Comparison of ENCODE assay signal across 10 cellular contexts in the genomic region with DNA sequence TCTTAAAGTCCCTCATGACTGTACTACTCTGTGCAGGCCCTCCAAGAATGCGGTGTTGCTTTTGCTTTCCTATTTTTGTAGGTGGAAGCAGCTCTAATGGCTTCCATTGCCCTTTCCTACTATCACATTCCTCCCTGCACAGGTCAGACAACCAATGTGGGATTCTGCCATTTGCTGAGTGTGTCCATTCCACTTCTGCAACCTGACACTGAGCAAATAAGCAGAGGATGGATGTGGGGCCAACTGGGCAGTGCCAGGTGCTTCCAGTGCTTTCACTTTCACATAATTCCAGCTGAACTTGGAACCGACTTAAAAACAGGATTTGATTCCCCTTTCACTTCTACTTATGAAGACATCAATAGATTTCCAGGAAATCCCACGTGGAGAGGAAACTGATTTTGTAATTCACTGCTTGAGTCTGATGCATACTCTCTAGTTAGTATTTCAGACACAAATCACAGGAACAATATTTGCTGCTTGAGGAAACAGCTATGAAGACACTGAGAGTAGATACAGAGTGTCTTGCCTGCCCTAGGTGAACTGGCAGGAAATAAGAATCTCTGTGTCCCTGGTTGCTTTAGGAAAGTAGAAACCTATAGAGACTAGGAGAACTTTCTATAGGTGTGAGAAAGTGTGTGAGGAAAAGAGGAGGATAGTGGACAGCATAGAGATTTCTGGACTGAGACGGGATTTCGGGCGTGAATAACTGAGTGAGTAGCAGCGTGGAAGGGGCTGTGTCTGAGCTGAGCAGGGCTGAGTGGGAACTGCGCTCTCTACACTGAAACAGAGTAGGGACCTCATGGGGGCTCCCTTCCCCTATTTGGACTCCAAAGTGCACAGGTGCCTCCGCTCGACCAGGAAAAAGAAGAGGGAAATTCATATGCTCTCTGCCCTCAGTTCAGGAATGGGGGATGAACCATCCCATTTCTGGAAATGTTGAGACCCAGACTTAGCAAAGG. TPM values are rescaled to one million over a fixed set of nuclear protein-coding genes. Genes with fewer than 3 reads are reported as not detected.
A peak's percentile ranks its signal among the peaks of the same experiment; 100 is the strongest.
DNase-seq lines count a peak whose midpoint lies in the region; ATAC-seq and TF ChIP-seq lines count a peak whose summit lies in the region.
"Had no signal": no experiment of that assay in that cellular context is flagged by ENCODE, and none has a peak within 500 bp of the region (broad histone marks: within the 10 kb centered on the region; RNA-seq: fewer than 3 reads in every experiment).

No MANE protein-coding gene starts in this region.

- peaks cover 3% of the 10 kb centered on the region for H3K36me3 Mint-ChIP-seq in activated naive CD4-positive, alpha-beta T cell treated with anti-CD3 and anti-CD28 coated beads, Interleukin-2, amount 10 ng/mL, durations not matched to agents 7 days and 5 days
- H3K36me3 Mint-ChIP-seq in effector memory CD8-positive, alpha-beta T cell (ENCODE audit: insufficient read depth), result no peaks in the 10 kb centered on the region
- H3K36me3 Mint-ChIP-seq in stimulated activated effector memory CD8-positive, alpha-beta T cell treated with anti-CD3 and anti-CD28 coated beads, Interleukin-12 subunit alpha, Interleukin-12 subunit beta, amount 100 ng/mL, for 72 hours, result peaks cover 12% of the 10 kb centered on the region

- H3K27me3 ChIP-seq in foreskin keratinocyte, result peaks cover 5% of the 10 kb centered on the region

- no peak for DNase-seq in activated naive CD4-positive, alpha-beta T cell treated with anti-CD3 and anti-CD28 coated beads, Interleukin-2, amount 10 ng/mL, durations not matched to agents 7 days and 5 days
- no peak for DNase-seq in activated naive CD4-positive, alpha-beta T cell treated with anti-CD3 and anti-CD28 coated beads, Interleukin-2, amount 50 U/mL, for 16 hours
- DNase-seq in NCI-H69 (lab: John Stamatoyannopoulos, UW) (peak; percentile 61), foreskin keratinocyte (no peak)
- no peak for DNase-seq in effector memory CD8-positive, alpha-beta T cell
- peak in 1 of 2 donors; percentile 50 for DNase-seq in stimulated activated effector memory CD8-positive, alpha-beta T cell treated with anti-CD3 and anti-CD28 coated beads, Interleukin-12 subunit alpha, Interleukin-12 subunit beta, amount 100 ng/mL, for 72 hours (ENCODE audit: low spot score in 2 of 2)
- DNase-seq: Caco-2 had no signal

- no peaks in the 10 kb centered on the region for H3K9me3 Mint-ChIP-seq in activated naive CD4-positive, alpha-beta T cell treated with anti-CD3 and anti-CD28 coated beads, Interleukin-2, amount 10 ng/mL, durations not matched to agents 7 days and 5 days
- no peaks in the 10 kb centered on the region for H3K9me3 Mint-ChIP-seq in effector memory CD8-positive, alpha-beta T cell
- no peaks in the 10 kb centered on the region for H3K9me3 Mint-ChIP-seq in stimulated activated effector memory CD8-positive, alpha-beta T cell treated with anti-CD3 and anti-CD28 coated beads, Interleukin-12 subunit alpha, Interleukin-12 subunit beta, amount 100 ng/mL, for 72 hours

- ATAC-seq in effector memory CD8-positive, alpha-beta T cell (replicated peaks), result no peak
- ATAC-seq in stimulated activated effector memory CD8-positive, alpha-beta T cell treated with anti-CD3 and anti-CD28 coated beads, Interleukin-12 subunit alpha, Interleukin-12 subunit beta, amount 100 ng/mL, for 72 hours, result no peak
- no peak for ATAC-seq in esophagus mucosa
- no peak for ATAC-seq in foreskin keratinocyte
- no peak for ATAC-seq in HG02678 (IDR thresholded peaks at IDR 0.05; ENCODE audit: unreplicated experiment)

- H3K27ac Mint-ChIP-seq in activated naive CD4-positive, alpha-beta T cell treated with anti-CD3 and anti-CD28 coated beads, Interleukin-2, amount 10 ng/mL, durations not matched to agents 7 days and 5 days, result peak overlapping the region; percentile 93
- peak overlapping the region in 1 of 2 donors; percentile 12 for H3K27ac Mint-ChIP-seq in effector memory CD8-positive, alpha-beta T cell
- peak overlapping the region; percentile 63 for H3K27ac Mint-ChIP-seq in stimulated activated effector memory CD8-positive, alpha-beta T cell treated with anti-CD3 and anti-CD28 coated beads, Interleukin-12 subunit alpha, Interleukin-12 subunit beta, amount 100 ng/mL, for 72 hours

- H3K27me3 Mint-ChIP-seq in activated naive CD4-positive, alpha-beta T cell treated with anti-CD3 and anti-CD28 coated beads, Interleukin-2, amount 10 ng/mL, durations not matched to agents 7 days and 5 days, result no peaks in the 10 kb centered on the region
- H3K27me3 Mint-ChIP-seq in effector memory CD8-positive, alpha-beta T cell, result peaks cover 9 to 37% of the 10 kb centered on the region in 2 donors

- H3K4me1 Mint-ChIP-seq in activated naive CD4-positive, alpha-beta T cell treated with anti-CD3 and anti-CD28 coated beads, Interleukin-2, amount 10 ng/mL, durations not matched to agents 7 days and 5 days, result peaks cover 60% of the 10 kb centered on the region
- H3K4me1 Mint-ChIP-seq in effector memory CD8-positive, alpha-beta T cell (ENCODE audit: low read depth in 2 of 2), result peaks cover 15 to 19% of the 10 kb centered on the region in 2 donors
- H3K4me1 Mint-ChIP-seq in stimulated activated effector memory CD8-positive, alpha-beta T cell treated with anti-CD3 and anti-CD28 coated beads, Interleukin-12 subunit alpha, Interleukin-12 subunit beta, amount 100 ng/mL, for 72 hours, result peaks cover 42% of the 10 kb centered on the region

- CTCF ChIA-PET in activated naive CD4-positive, alpha-beta T cell treated with anti-CD3 and anti-CD28 coated beads, Interleukin-2, amount 10 ng/mL, durations not matched to agents 7 days and 5 days (lab: Charles Lee), result interaction anchor here (1.0 kb wide), 1 partner anchor 292 kb away, joined by 3 read pairs; no protein-coding TSS in a partner anchor

- peak overlapping the region; percentile 76 for H3K4me3 Mint-ChIP-seq in activated naive CD4-positive, alpha-beta T cell treated with anti-CD3 and anti-CD28 coated beads, Interleukin-2, amount 10 ng/mL, durations not matched to agents 7 days and 5 days
- H3K4me3 Mint-ChIP-seq in effector memory CD8-positive, alpha-beta T cell, result peak overlapping the region; percentile 16 to 33
- peak overlapping the region; percentile 64 for H3K4me3 Mint-ChIP-seq in stimulated activated effector memory CD8-positive, alpha-beta T cell treated with anti-CD3 and anti-CD28 coated beads, Interleukin-12 subunit alpha, Interleukin-12 subunit beta, amount 100 ng/mL, for 72 hours

- no peaks in the 10 kb centered on the region for H3K4me1 ChIP-seq in foreskin keratinocyte
- H3K4me1 ChIP-seq: Caco-2 had no signal

- H3K27ac ChIP-seq in foreskin keratinocyte, result no peak overlapping the region

- TF ChIP-seq CTCF in foreskin keratinocyte (conservative IDR thresholded peaks at IDR 0.05), result no peak

RNA-seq across cellular contexts. Expression of gene LGALS16, which starts 22.5 kb away (rescaled TPM):
- total RNA-seq in esophagus mucosa, result not detected
- not detected in 2 replicates for total RNA-seq in foreskin keratinocyte
- not detected in 2 replicates for polyA plus RNA-seq in foreskin keratinocyte
- total RNA-seq: Caco-2, dermis microvascular lymphatic vessel endothelial cell had no signal

RNA-seq across cellular contexts. Expression of gene LGALS14, which starts 26.1 kb away (rescaled TPM):
- total RNA-seq in esophagus mucosa (not detected), foreskin keratinocyte (not detected in 2 replicates)
- polyA plus RNA-seq in foreskin keratinocyte, result not detected in 2 replicates
- total RNA-seq: dermis microvascular lymphatic vessel endothelial cell had no signal

RNA-seq across cellular contexts. Expression of gene CLC, which starts 59.6 kb away (rescaled TPM):
- total RNA-seq in esophagus mucosa, result not detected
- total RNA-seq in foreskin keratinocyte, result not detected in 2 replicates
- polyA plus RNA-seq in foreskin keratinocyte, result not detected in 2 replicates
- total RNA-seq: Caco-2, dermis microvascular lymphatic vessel endothelial cell had no signal

Comparison
In these comparisons a context has a peak if more than half of its experiments do, and no peak if none do; other contexts are left out.
1. H3K4me3 Mint-ChIP-seq: peak in every context shown above with its lines; median percentile 76 in activated naive CD4-positive, alpha-beta T cell treated with anti-CD3 and anti-CD28 coated beads, Interleukin-2, amount 10 ng/mL, durations not matched to agents 7 days and 5 days; 64 in stimulated activated effector memory CD8-positive, alpha-beta T cell treated with anti-CD3 and anti-CD28 coated beads, Interleukin-12 subunit alpha, Interleukin-12 subunit beta, amount 100 ng/mL, for 72 hours; 24 in effector memory CD8-positive, alpha-beta T cell.